ENCODE assay signal across 8 cellular contexts in the genomic region with DNA sequence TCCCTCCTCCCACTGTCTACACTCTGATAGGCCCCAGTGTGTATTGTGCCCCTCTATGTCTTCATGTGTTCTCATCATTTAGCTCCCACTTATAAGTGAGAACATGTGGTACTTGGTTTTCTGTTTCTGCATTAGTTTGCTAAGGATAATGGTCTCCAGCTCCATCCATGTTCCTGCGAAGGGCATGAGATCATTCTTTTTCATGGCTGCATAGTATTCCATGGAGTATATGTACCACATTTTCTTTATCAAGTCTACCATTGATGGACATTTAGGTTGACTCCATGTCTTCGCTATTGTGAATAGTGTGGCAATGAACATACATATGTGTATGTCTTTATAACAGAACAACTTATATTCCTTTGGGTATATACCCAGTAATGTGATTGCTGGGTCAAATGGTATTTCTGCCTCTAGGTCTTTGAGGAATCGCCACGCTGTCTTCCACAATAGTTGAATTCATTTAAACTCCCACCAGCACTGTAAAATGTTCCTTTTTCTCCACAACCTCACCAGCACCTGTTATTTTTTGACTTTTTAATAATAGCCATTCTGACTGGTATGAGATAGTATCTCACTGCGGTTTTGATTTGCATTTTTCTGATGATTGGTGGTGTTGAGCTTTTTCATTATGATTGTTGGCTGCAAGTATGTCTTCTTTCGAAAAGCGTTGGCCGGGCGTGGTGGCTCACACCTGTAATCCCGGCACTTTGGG. TPM values are rescaled to one million over a fixed set of nuclear protein-coding genes. Genes with fewer than 3 reads are reported as not detected.
DNase-seq lines count a peak whose midpoint lies in the region; ATAC-seq, FAIRE-seq and TF ChIP-seq lines count a peak whose summit lies in the region.
"Not testable (repeated sequence)": the region's sequence is repeated elsewhere in the genome, so short reads cannot be mapped to it uniquely, and the experiment has no call there.

No MANE protein-coding gene starts in this region.

- H3K9ac ChIP-seq in HCT116 (ENCODE audit: low read length); HepG2 (ENCODE audit: insufficient read depth, low read depth, low read length): not testable (repeated sequence)

- intact Hi-C loops in CD4-positive, alpha-beta T cell (cut with DNase I, micrococcal nuclease) = loop anchor here (1.0 to 10.0 kb wide), 4 partner anchors 8 to 1342 kb away; a partner anchor contains a TSS
- intact Hi-C loops in HCT116 (cut with micrococcal nuclease); HepG2 (cut with micrococcal nuclease; ENCODE audit: unreplicated experiment): not testable (repeated sequence)

- RAD21 ChIA-PET in HCT116 (lab: Charles Lee; ENCODE audit: low non-redundant PET in 1 of 2, low total read pairs in 2 of 2, uncharacterized antibody in 2 of 2, unreplicated experiment in 2 of 2) = not testable (repeated sequence)

- not testable (repeated sequence) for H3K4me2 ChIP-seq in HCT116 (ENCODE audit: low read length); HepG2 (ENCODE audit: low read depth, low read length)

- 97% methylated on average over 10 of the region's 10 CpGs for WGBS in HepG2 (ENCODE audit: low lambda C conversion rate)

- H3K9me3 ChIP-seq in CD4-positive, alpha-beta T cell (ENCODE audit: control insufficient read depth, low read length); HCT116 (ENCODE audit: control insufficient read depth in 1 of 2, insufficient read depth in 1 of 2, low read depth in 1 of 2, low read length in 2 of 2); HepG2 (ENCODE audit: low read length): not testable (repeated sequence)

- TF ChIP-seq POLR2A in HCT116 (IDR thresholded peaks at IDR 0.05; ENCODE audit: borderline replicate concordance, extremely low read depth, insufficient read depth, insufficient read length); HepG2 (IDR thresholded peaks at IDR 0.05; ENCODE audit: insufficient read depth in 1 of 2, low read depth in 2 of 2, low read length in 2 of 2): not testable (repeated sequence)

- in situ Hi-C loops in HepG2 (cut with HindIII; ENCODE audit: extremely low pct_ligation_motif_present, low pct_unique_long_range_greater_than_20kb) = not testable (repeated sequence)

- FAIRE-seq in HepG2 (lab: Jason Lieb, UNC) = not testable (repeated sequence)

- not testable (repeated sequence) for H3K4me3 ChIP-seq in HCT116 (replicated peaks in 1 of 2; ENCODE audit: low read depth in 1 of 2, low read length in 2 of 2); HepG2 (replicated peaks in 1 of 3; ENCODE audit: insufficient read depth in 1 of 3, low read depth in 2 of 3, low read length in 3 of 3)

- not testable (repeated sequence) for TF ChIP-seq RAD21 in HCT116 (IDR thresholded peaks at IDR 0.05; ENCODE audit: low read depth); HepG2 (CRISPR knock-in tag; IDR thresholded peaks at IDR 0.05)

- H3K27ac ChIP-seq in CD4-positive, alpha-beta T cell (ENCODE audit: low read depth, low read length); HCT116 (ENCODE audit: low read depth, low read length); HepG2 (ENCODE audit: extremely low read length, insufficient read depth, low read length): not testable (repeated sequence)

- POLR2A ChIA-PET in CD4-positive, alpha-beta T cell (lab: Charles Lee) = interaction anchor here (1.7 kb wide), 1 partner anchor 9 kb away, joined by 7 read pairs; a partner anchor contains a TSS
- POLR2A ChIA-PET in HCT116 (lab: Charles Lee) = not testable (repeated sequence)
- POLR2A ChIA-PET in HepG2 (lab: Yijun Ruan, JAX) = interaction anchor here (2.4 kb wide), 1 partner anchor 9 kb away, joined by 21 read pairs; a partner anchor contains a TSS
- POLR2A ChIA-PET in naive thymus-derived CD8-positive, alpha-beta T cell (lab: Charles Lee) = interaction anchor here (1.2 to 3.8 kb wide), 2 partner anchors 9 kb away, joined by 3 to 38 read pairs; a partner anchor contains a TSS

- not testable (repeated sequence) for H3K27me3 Mint-ChIP-seq in CD4-positive, alpha-beta T cell; T-helper 2 cell treated with Interferon-gamma antibody and Interleukin-4, amounts not matched to agents 5 μg/mL and 100 μg/mL, for 36 hours (ENCODE audit: low read depth); activated T-cell treated with anti-CD3 and anti-CD28 coated beads, Interleukin-2, amount 50 U/mL, for 4 hours (ENCODE audit: low read depth); naive thymus-derived CD8-positive, alpha-beta T cell; type B pancreatic cell
- peaks cover 31% of the 10 kb centered on the region for H3K27me3 Mint-ChIP-seq in brain

- not testable (repeated sequence) for H2AFZ ChIP-seq in HCT116 (ENCODE audit: low read depth, low read length, poor library complexity, severe bottlenecking); HepG2 (ENCODE audit: low read length)

- not testable (repeated sequence) for DNase-seq in CD4-positive, alpha-beta T cell; HCT116 (ENCODE audit: low read depth, low spot score); T-helper 2 cell treated with Interferon-gamma antibody and Interleukin-4, amounts not matched to agents 5 μg/mL and 100 μg/mL, for 36 hours (ENCODE audit: low spot score); activated T-cell treated with anti-CD3 and anti-CD28 coated beads, Interleukin-2, amount 50 U/mL, for 4 hours; HepG2 (ENCODE audit: low spot score); naive thymus-derived CD8-positive, alpha-beta T cell; type B pancreatic cell (ENCODE audit: extremely low spot score, unreplicated experiment)

- H3K9me2 ChIP-seq in HCT116 (ENCODE audit: insufficient read depth) = not testable (repeated sequence)

- BruUV-seq in HCT116 (replicated peaks; lab: Mats Ljungman, UMichigan); HepG2 (replicated peaks; lab: Mats Ljungman, UMichigan): not testable (repeated sequence)

- not testable (repeated sequence) for H3K36me3 ChIP-seq in HCT116 (ENCODE audit: control insufficient read depth in 1 of 2, insufficient read depth in 2 of 2, low read length in 2 of 2); HepG2 (replicated peaks in 1 of 2; ENCODE audit: control insufficient read depth in 1 of 2, insufficient read depth in 2 of 2, low read length in 2 of 2)

- peaks cover 28% of the 10 kb centered on the region for H3K4me1 Mint-ChIP-seq in CD4-positive, alpha-beta T cell (ENCODE audit: low read depth)
- H3K4me1 Mint-ChIP-seq in T-helper 2 cell treated with Interferon-gamma antibody and Interleukin-4, amounts not matched to agents 5 μg/mL and 100 μg/mL, for 36 hours (ENCODE audit: low read depth) = peaks cover 10% of the 10 kb centered on the region
- peaks cover 28% of the 10 kb centered on the region for H3K4me1 Mint-ChIP-seq in activated T-cell treated with anti-CD3 and anti-CD28 coated beads, Interleukin-2, amount 50 U/mL, for 4 hours (ENCODE audit: low read depth)
- peaks cover 27% of the 10 kb centered on the region for H3K4me1 Mint-ChIP-seq in brain
- peaks cover 11 to 33% (median 31%) of the 10 kb centered on the region in 4 donors for H3K4me1 Mint-ChIP-seq in naive thymus-derived CD8-positive, alpha-beta T cell
- peaks cover 11% of the 10 kb centered on the region for H3K4me1 Mint-ChIP-seq in type B pancreatic cell (ENCODE audit: unreplicated experiment)

- not testable (repeated sequence) for TF ChIP-seq EP300 in HepG2 (IDR thresholded peaks at IDR 0.05; ENCODE audit: low read depth in 2 of 2, low read length in 2 of 2); HepG2 (CRISPR knock-in tag; IDR thresholded peaks at IDR 0.05; ENCODE audit: borderline replicate concordance)

- not testable (repeated sequence) for H3K27me3 ChIP-seq in CD4-positive, alpha-beta T cell (ENCODE audit: control insufficient read depth, insufficient read depth, low read length); HCT116 (ENCODE audit: insufficient read depth, low read length); HepG2 (ENCODE audit: control insufficient read depth in 1 of 2, insufficient read depth in 2 of 2, low read length in 2 of 2)

- not testable (repeated sequence) for H3K9me3 Mint-ChIP-seq in CD4-positive, alpha-beta T cell; activated T-cell treated with anti-CD3 and anti-CD28 coated beads, Interleukin-2, amount 50 U/mL, for 4 hours; type B pancreatic cell
- H3K9me3 Mint-ChIP-seq in T-helper 2 cell treated with Interferon-gamma antibody and Interleukin-4, amounts not matched to agents 5 μg/mL and 100 μg/mL, for 36 hours = peaks cover 18% of the 10 kb centered on the region
- H3K9me3 Mint-ChIP-seq in brain = peaks cover 4 to 25% (median 15%) of the 10 kb centered on the region in 5 experiments
- peaks cover 0 to 11% (median 0%) of the 10 kb centered on the region in 9 donors for H3K9me3 Mint-ChIP-seq in naive thymus-derived CD8-positive, alpha-beta T cell

- H3K4me1 ChIP-seq in HCT116 (ENCODE audit: control insufficient read depth in 1 of 2, insufficient read depth in 2 of 2, low read length in 2 of 2) = peaks cover 10 to 15% of the 10 kb centered on the region in 2 experiments; a peak in 3 of 4 replicates
- peaks cover 25% of the 10 kb centered on the region for H3K4me1 ChIP-seq in HepG2 (ENCODE audit: insufficient read depth, low read length)

- peaks cover 27% of the 10 kb centered on the region for H3K36me3 Mint-ChIP-seq in CD4-positive, alpha-beta T cell (ENCODE audit: low read depth)
- peaks cover 18% of the 10 kb centered on the region for H3K36me3 Mint-ChIP-seq in T-helper 2 cell treated with Interferon-gamma antibody and Interleukin-4, amounts not matched to agents 5 μg/mL and 100 μg/mL, for 36 hours (ENCODE audit: low read depth)
- H3K36me3 Mint-ChIP-seq in activated T-cell treated with anti-CD3 and anti-CD28 coated beads, Interleukin-2, amount 50 U/mL, for 4 hours (ENCODE audit: insufficient read depth); naive thymus-derived CD8-positive, alpha-beta T cell; type B pancreatic cell: not testable (repeated sequence)
- peaks cover 22% of the 10 kb centered on the region for H3K36me3 Mint-ChIP-seq in brain

- not testable (repeated sequence) for ATAC-seq in CD4-positive, alpha-beta T cell (ENCODE audit: poor library complexity); HCT116; activated T-cell treated with anti-CD3 and anti-CD28 coated beads, Interleukin-2, amount 50 U/mL, for 4 hours; HepG2; naive thymus-derived CD8-positive, alpha-beta T cell

- peak overlapping the region; percentile 80 for H3K4me3 Mint-ChIP-seq in CD4-positive, alpha-beta T cell
- H3K4me3 Mint-ChIP-seq in T-helper 2 cell treated with Interferon-gamma antibody and Interleukin-4, amounts not matched to agents 5 μg/mL and 100 μg/mL, for 36 hours = not testable (repeated sequence)
- peak overlapping the region; percentile 53 for H3K4me3 Mint-ChIP-seq in activated T-cell treated with anti-CD3 and anti-CD28 coated beads, Interleukin-2, amount 50 U/mL, for 4 hours
- H3K4me3 Mint-ChIP-seq in brain (peak overlapping the region; percentile 51 to 76 (median 55)), type B pancreatic cell (peak overlapping the region; percentile 25)
- peak overlapping the region in 3 of 10 donors; percentile 42 to 74 (median 61) for H3K4me3 Mint-ChIP-seq in naive thymus-derived CD8-positive, alpha-beta T cell

- H3K79me2 ChIP-seq in HCT116 (ENCODE audit: insufficient read depth, low read length) (peaks cover 33% of the 10 kb centered on the region), HepG2 (ENCODE audit: insufficient read depth, low read length) (peaks cover 35% of the 10 kb centered on the region)

- CTCF ChIA-PET in CD4-positive, alpha-beta T cell (lab: Charles Lee); HCT116 (lab: Charles Lee); HepG2 (lab: Yijun Ruan, JAX; ENCODE audit: low intra/inter-chr PET ratio, low total read pairs): not testable (repeated sequence)

- not testable (repeated sequence) for TF ChIP-seq CTCF in CD4-positive, alpha-beta T cell (IDR thresholded peaks at IDR 0.05); HCT116 (IDR thresholded peaks at IDR 0.05 in 2 of 3, conservative IDR thresholded peaks at IDR 0.05 in 1 of 3; ENCODE audit: borderline replicate concordance in 1 of 3, insufficient read depth in 1 of 3, low read depth in 2 of 3, low read length in 2 of 3); brain (conservative IDR thresholded peaks at IDR 0.05); HepG2 (CRISPR knock-in tag; IDR thresholded peaks at IDR 0.05); type B pancreatic cell (conservative IDR thresholded peaks at IDR 0.05)

- H4K20me1 ChIP-seq in HCT116 (ENCODE audit: insufficient read depth) = not testable (repeated sequence)
- peaks cover 18% of the 10 kb centered on the region for H4K20me1 ChIP-seq in HepG2 (ENCODE audit: insufficient read depth, low read length)

- H3K27ac Mint-ChIP-seq in CD4-positive, alpha-beta T cell = peak overlapping the region; percentile 99
- H3K27ac Mint-ChIP-seq in T-helper 2 cell treated with Interferon-gamma antibody and Interleukin-4, amounts not matched to agents 5 μg/mL and 100 μg/mL, for 36 hours = peak overlapping the region; percentile 57
- H3K27ac Mint-ChIP-seq in brain = peak overlapping the region in 3 of 5 experiments; percentile 3 to 100 (median 81)
- H3K27ac Mint-ChIP-seq in naive thymus-derived CD8-positive, alpha-beta T cell = peak overlapping the region in 8 of 10 donors; percentile 27 to 90 (median 80)
- peak overlapping the region; percentile 50 for H3K27ac Mint-ChIP-seq in type B pancreatic cell

RNA-seq across cellular contexts. Expression of a gene that starts 1.4 kb away (rescaled TPM):
- 10 to 100 TPM; 83.4 to 87.8 TPM for total RNA-seq in CD4-positive, alpha-beta T cell
- total RNA-seq in HCT116 (2021; ENCODE audit: unreplicated experiment) = 55.3 TPM
- polyA plus RNA-seq in HCT116 (2012) = 17.8 and 21.9 TPM in 2 replicates
- total RNA-seq in activated T-cell treated with anti-CD3 and anti-CD28 coated beads, Interleukin-2, amount 50 U/mL, for 4 hours = 10 to 100 TPM; 55.2 to 57.8 (median 57.8) TPM
- polyA plus RNA-seq in brain (ENCODE audit: insufficient read depth, low read depth, low replicate concordance) = 8.1 TPM
- total RNA-seq in HepG2 (2016; rRNA removed; fragmentation: Illumina TruSeq; extraction: Trizol) = 81.0 and 133 TPM in 2 replicates
- total RNA-seq in HepG2 (2016; cell fraction: cytosol; rRNA removed; fragmentation: Illumina TruSeq; extraction: Trizol; ENCODE audit: low read depth) = 43.8 and 52.0 TPM in 2 replicates
- 82.9 and 127 TPM in 2 replicates for total RNA-seq in HepG2 (2016; cell fraction: insoluble cytoplasmic fraction; rRNA removed; fragmentation: Illumina TruSeq; extraction: Trizol)
- 24.4 and 29.2 TPM in 2 replicates for total RNA-seq in HepG2 (2016; cell fraction: membrane; rRNA removed; fragmentation: Illumina TruSeq; extraction: Trizol)
- 72.4 and 83.1 TPM in 2 replicates for total RNA-seq in HepG2 (2016; cell fraction: nucleus; rRNA removed; fragmentation: Illumina TruSeq; extraction: Trizol)
- 22.2 and 31.3 TPM in 2 replicates for polyA plus RNA-seq in HepG2 (2011; rRNA removed)
- 8.5 and 17.7 TPM in 2 replicates for polyA plus RNA-seq in HepG2 (2011; cell fraction: cytosol; rRNA removed)
- polyA plus RNA-seq in HepG2 (2011; cell fraction: nucleus; rRNA removed) = 13.5 and 16.6 TPM in 2 replicates
- polyA plus RNA-seq in HepG2 (2012) = 32.8 and 61.8 TPM in 2 replicates
- 2.2 and 3.7 TPM in 2 replicates for polyA plus RNA-seq in HepG2 (2016; cell fraction: cytosol; fragmentation: Illumina TruSeq; extraction: Trizol; ENCODE audit: low read depth)
- 126 and 138 TPM in 2 replicates for polyA plus RNA-seq in HepG2 (2016; cell fraction: insoluble cytoplasmic fraction; fragmentation: Illumina TruSeq; extraction: Trizol; ENCODE audit: low read depth)
- 5.0 and 7.1 TPM in 2 replicates for polyA plus RNA-seq in HepG2 (2016; cell fraction: membrane; fragmentation: Illumina TruSeq; extraction: Trizol; ENCODE audit: low read depth)
- 86.8 and 89.0 TPM in 2 replicates for polyA plus RNA-seq in HepG2 (2016; cell fraction: nucleus; fragmentation: Illumina TruSeq; extraction: Trizol; ENCODE audit: insufficient read depth, low read depth)
- polyA minus RNA-seq in HepG2 (2011; rRNA and poly(A)+ RNA removed; ENCODE audit: low replicate concordance) = 4.2 and 10.6 TPM in 2 replicates
- 14.6 and 17.6 TPM in 2 replicates for polyA minus RNA-seq in HepG2 (2011; cell fraction: cytosol; rRNA and poly(A)+ RNA removed)
- polyA minus RNA-seq in HepG2 (2011; cell fraction: nucleus; rRNA and poly(A)+ RNA removed) = 76.1 and 82.5 TPM in 2 replicates
- 10 to 100 TPM; 82.7 to 86.0 TPM for total RNA-seq in naive thymus-derived CD8-positive, alpha-beta T cell
- polyA plus RNA-seq in naive thymus-derived CD8-positive, alpha-beta T cell = 10 to 100 TPM; 63.4 to 88.2 (median 70.9) TPM
- total RNA-seq in type B pancreatic cell (ENCODE audit: low replicate concordance) = 53.2 and 61.4 TPM in 2 replicates

RNA-seq across cellular contexts. Expression of a gene that starts 9.0 kb away (rescaled TPM):
- total RNA-seq in CD4-positive, alpha-beta T cell = 1 to 10 TPM; 6.3 to 7.2 TPM
- total RNA-seq in HCT116 (2021; ENCODE audit: unreplicated experiment) (37.6 TPM), HepG2 (2016; rRNA removed; fragmentation: Illumina TruSeq; extraction: Trizol) (38.0 and 43.2 TPM in 2 replicates), type B pancreatic cell (ENCODE audit: low replicate concordance) (35.8 and 38.8 TPM in 2 replicates)
- polyA plus RNA-seq in HCT116 (2012) = 7.6 and 13.7 TPM in 2 replicates
- 10 to 100 TPM; 37.2 to 47.3 (median 42.1) TPM for total RNA-seq in activated T-cell treated with anti-CD3 and anti-CD28 coated beads, Interleukin-2, amount 50 U/mL, for 4 hours
- polyA plus RNA-seq in brain (ENCODE audit: insufficient read depth, low read depth, low replicate concordance) (4.3 TPM), HepG2 (2011; rRNA removed) (23.8 and 35.0 TPM in 2 replicates)
- 15.5 and 18.7 TPM in 2 replicates for total RNA-seq in HepG2 (2016; cell fraction: cytosol; rRNA removed; fragmentation: Illumina TruSeq; extraction: Trizol; ENCODE audit: low read depth)
- 37.9 and 45.6 TPM in 2 replicates for total RNA-seq in HepG2 (2016; cell fraction: insoluble cytoplasmic fraction; rRNA removed; fragmentation: Illumina TruSeq; extraction: Trizol)
- 20.1 and 23.7 TPM in 2 replicates for total RNA-seq in HepG2 (2016; cell fraction: membrane; rRNA removed; fragmentation: Illumina TruSeq; extraction: Trizol)
- total RNA-seq in HepG2 (2016; cell fraction: nucleus; rRNA removed; fragmentation: Illumina TruSeq; extraction: Trizol) = 35.9 and 37.3 TPM in 2 replicates
- 7.2 and 9.4 TPM in 2 replicates for polyA plus RNA-seq in HepG2 (2011; cell fraction: cytosol; rRNA removed)
- polyA plus RNA-seq in HepG2 (2011; cell fraction: nucleus; rRNA removed) = 36.2 and 36.8 TPM in 2 replicates
- polyA plus RNA-seq in HepG2 (2012) = 25.2 and 26.2 TPM in 2 replicates
- 3.0 and 3.8 TPM in 2 replicates for polyA plus RNA-seq in HepG2 (2016; cell fraction: cytosol; fragmentation: Illumina TruSeq; extraction: Trizol; ENCODE audit: low read depth)
- polyA plus RNA-seq in HepG2 (2016; cell fraction: insoluble cytoplasmic fraction; fragmentation: Illumina TruSeq; extraction: Trizol; ENCODE audit: low read depth) = 34.0 and 34.1 TPM in 2 replicates
- 9.0 and 9.3 TPM in 2 replicates for polyA plus RNA-seq in HepG2 (2016; cell fraction: membrane; fragmentation: Illumina TruSeq; extraction: Trizol; ENCODE audit: low read depth)
- 55.1 and 62.3 TPM in 2 replicates for polyA plus RNA-seq in HepG2 (2016; cell fraction: nucleus; fragmentation: Illumina TruSeq; extraction: Trizol; ENCODE audit: insufficient read depth, low read depth)
- polyA minus RNA-seq in HepG2 (2011; rRNA and poly(A)+ RNA removed; ENCODE audit: low replicate concordance) = 9.1 and 13.1 TPM in 2 replicates
- 9.1 and 15.7 TPM in 2 replicates for polyA minus RNA-seq in HepG2 (2011; cell fraction: cytosol; rRNA and poly(A)+ RNA removed)
- 86.7 and 90.4 TPM in 2 replicates for polyA minus RNA-seq in HepG2 (2011; cell fraction: nucleus; rRNA and poly(A)+ RNA removed)
- total RNA-seq in naive thymus-derived CD8-positive, alpha-beta T cell = 10 to 100 TPM; 25.3 to 26.8 TPM
- polyA plus RNA-seq in naive thymus-derived CD8-positive, alpha-beta T cell = 10 to 100 TPM; 10.8 to 17.3 (median 16.5) TPM
